8 cellular contexts compared by ENCODE assay signal in genomic region chr14:92692822-92693226, GRCh38. TPM values are rescaled to one million over a fixed set of nuclear protein-coding genes. Genes with fewer than 3 reads are reported as not detected.
DNase-seq lines count a peak whose midpoint lies in the region; ATAC-seq and TF ChIP-seq lines count a peak whose summit lies in the region.

No MANE protein-coding gene starts in this region.

- H3K56ac ChIP-seq in H9 (ENCODE audit: insufficient read length, low read depth, low read length) = no peak overlapping the region

- H3K79me2 ChIP-seq in H9 (ENCODE audit: insufficient read depth, low read length) = no peaks in the 10 kb centered on the region

- no peak overlapping the region for H3K9ac ChIP-seq in H9 (ENCODE audit: extremely low read depth, insufficient read length, low read length)

- H2BK12ac ChIP-seq in H9 (ENCODE audit: insufficient read length, low read depth, low read length) = no peak overlapping the region

- no peak overlapping the region for H4K91ac ChIP-seq in H9 (ENCODE audit: insufficient read length, low read depth, low read length)

- POLR2A ChIA-PET in activated CD8-positive, alpha-beta T cell treated with anti-CD3 and anti-CD28 coated beads for 36 hours (lab: Charles Lee) = interaction anchor here (0.6 to 1.1 kb wide), 2 partner anchors 10 to 125 kb away, joined by 3 read pairs; no protein-coding TSS in a partner anchor
- POLR2A ChIA-PET in activated CD8-positive, alpha-beta T cell treated with anti-CD3 and anti-CD28 coated beads, Interleukin-2, amount 10 ng/mL, durations not matched to agents 7 days and 5 days (lab: Charles Lee) = no interaction called here

- no peak overlapping the region for H3K14ac ChIP-seq in H9 (ENCODE audit: insufficient read depth, low read length)

- no peak overlapping the region for H3K4ac ChIP-seq in H9 (ENCODE audit: low read depth, low read length)

- H3K4me3 Mint-ChIP-seq in activated CD8-positive, alpha-beta T cell treated with anti-CD3 and anti-CD28 coated beads for 36 hours = no peak overlapping the region
- no peak overlapping the region for H3K4me3 Mint-ChIP-seq in activated CD8-positive, alpha-beta T cell treated with anti-CD3 and anti-CD28 coated beads, Interleukin-2, amount 10 ng/mL, durations not matched to agents 7 days and 5 days
- H3K4me3 Mint-ChIP-seq in H9 = no peak overlapping the region

- H3K4me2 ChIP-seq in H9 (ENCODE audit: insufficient read depth, insufficient read length, low read length) = no peak overlapping the region

- no peak overlapping the region for H2BK15ac ChIP-seq in H9 (ENCODE audit: low read depth, low read length)

- DNase-seq in activated CD8-positive, alpha-beta T cell treated with anti-CD3 and anti-CD28 coated beads for 36 hours = peak; percentile 58
- no peak for DNase-seq in activated CD8-positive, alpha-beta T cell treated with anti-CD3 and anti-CD28 coated beads, Interleukin-2, amount 10 ng/mL, durations not matched to agents 7 days and 5 days
- DNase-seq in NCI-H524 (lab: John Stamatoyannopoulos, UW) (peak; percentile 93 to 95), Right ventricle myocardium inferior (ENCODE audit: missing footprints) (peak; percentile 89), thoracic aorta (ENCODE audit: low spot score) (no peak), 8988T (no peak), H9 (no peak)

- H4K8ac ChIP-seq in H9 (replicated peaks; ENCODE audit: insufficient read length, low read depth, low read length) = no peak overlapping the region

- no peaks in the 10 kb centered on the region for H3K27me3 Mint-ChIP-seq in activated CD8-positive, alpha-beta T cell treated with anti-CD3 and anti-CD28 coated beads for 36 hours
- peaks cover 3% of the 10 kb centered on the region for H3K27me3 Mint-ChIP-seq in activated CD8-positive, alpha-beta T cell treated with anti-CD3 and anti-CD28 coated beads, Interleukin-2, amount 10 ng/mL, durations not matched to agents 7 days and 5 days (ENCODE audit: low read depth)
- H3K27me3 Mint-ChIP-seq in H9 (ENCODE audit: low read depth) = peaks cover 41% of the 10 kb centered on the region

- peaks cover 7% of the 10 kb centered on the region for H3K36me3 ChIP-seq in thoracic aorta

- TF ChIP-seq CTCF in activated CD8-positive, alpha-beta T cell treated with anti-CD3 and anti-CD28 coated beads for 36 hours (IDR thresholded peaks at IDR 0.05) = no peak
- TF ChIP-seq CTCF in thoracic aorta (IDR thresholded peaks at IDR 0.05) (no peak), H9 (conservative IDR thresholded peaks at IDR 0.05) (no peak)

- H3K27ac ChIP-seq in thoracic aorta (peak overlapping the region in 1 of 2 donors; percentile 8), H9 (ENCODE audit: insufficient read length, low read depth, low read length) (no peak overlapping the region)

- H3K18ac ChIP-seq in H9 (ENCODE audit: insufficient read length, low read depth, low read length) = no peak overlapping the region

- H3K27ac Mint-ChIP-seq in activated CD8-positive, alpha-beta T cell treated with anti-CD3 and anti-CD28 coated beads for 36 hours = no peak overlapping the region
- H3K27ac Mint-ChIP-seq in activated CD8-positive, alpha-beta T cell treated with anti-CD3 and anti-CD28 coated beads, Interleukin-2, amount 10 ng/mL, durations not matched to agents 7 days and 5 days = no peak overlapping the region
- H3K27ac Mint-ChIP-seq in H9 = no peak overlapping the region

- H2BK20ac ChIP-seq in H9 (ENCODE audit: low read depth, low read length, poor library complexity, severe bottlenecking) = no peak overlapping the region

- no peak overlapping the region for H2BK120ac ChIP-seq in H9 (ENCODE audit: low read depth, low read length, poor library complexity, severe bottlenecking)

- H2AFZ ChIP-seq in H9 (ENCODE audit: low read length) = no peak overlapping the region

- intact Hi-C loops in activated CD8-positive, alpha-beta T cell treated with anti-CD3 and anti-CD28 coated beads for 36 hours (cut with micrococcal nuclease) = no loop called here
- intact Hi-C loops in Right ventricle myocardium inferior (cut with DNase I) = no loop called here

- H3K4me1 Mint-ChIP-seq in activated CD8-positive, alpha-beta T cell treated with anti-CD3 and anti-CD28 coated beads for 36 hours (ENCODE audit: low read depth) = peaks cover 28% of the 10 kb centered on the region
- H3K4me1 Mint-ChIP-seq in activated CD8-positive, alpha-beta T cell treated with anti-CD3 and anti-CD28 coated beads, Interleukin-2, amount 10 ng/mL, durations not matched to agents 7 days and 5 days (ENCODE audit: low read depth) = peaks cover 12% of the 10 kb centered on the region
- H3K4me1 Mint-ChIP-seq in H9 = no peaks in the 10 kb centered on the region

- H3K4me1 ChIP-seq in thoracic aorta (ENCODE audit: control insufficient read depth in 1 of 2, low read depth in 2 of 2) (peaks cover 5 to 20% of the 10 kb centered on the region in 2 donors), H9 (ENCODE audit: insufficient read depth, low read length) (no peaks in the 10 kb centered on the region)

- no peak overlapping the region for H3K23ac ChIP-seq in H9 (ENCODE audit: insufficient read length, low read depth, low read length)

- WGBS in H9 (ENCODE audit: extremely low coverage, insufficient read length, low lambda C conversion rate) = no CpG with 5 or more reads among the region's 2 CpGs

- peaks cover under 1% of the 10 kb centered on the region for H3K23me2 ChIP-seq in H9 (ENCODE audit: insufficient read length, low read depth, low read length, poor library complexity, severe bottlenecking)

- H3T11ph ChIP-seq in H9 (ENCODE audit: low read length) = no peak overlapping the region

- H3K9me3 Mint-ChIP-seq in activated CD8-positive, alpha-beta T cell treated with anti-CD3 and anti-CD28 coated beads for 36 hours = no peaks in the 10 kb centered on the region
- H3K9me3 Mint-ChIP-seq in activated CD8-positive, alpha-beta T cell treated with anti-CD3 and anti-CD28 coated beads, Interleukin-2, amount 10 ng/mL, durations not matched to agents 7 days and 5 days (ENCODE audit: insufficient read depth) = no peaks in the 10 kb centered on the region
- H3K9me3 Mint-ChIP-seq in H9 = no peaks in the 10 kb centered on the region; a peak in 1 of 5 replicates

- H2AK5ac ChIP-seq in H9 (ENCODE audit: insufficient read length, low read length) = no peak overlapping the region

- no peaks in the 10 kb centered on the region for H3K79me1 ChIP-seq in H9 (ENCODE audit: insufficient read depth, low read depth, low read length, poor library complexity, severe bottlenecking)

- CTCF ChIA-PET in activated CD8-positive, alpha-beta T cell treated with anti-CD3 and anti-CD28 coated beads for 36 hours (lab: Charles Lee) = interaction anchor here (0.7 to 1.6 kb wide), 3 partner anchors 12 to 91 kb away, joined by 3 to 5 read pairs (median 5); no protein-coding TSS in a partner anchor
- CTCF ChIA-PET in activated CD8-positive, alpha-beta T cell treated with anti-CD3 and anti-CD28 coated beads, Interleukin-2, amount 10 ng/mL, durations not matched to agents 7 days and 5 days (lab: Charles Lee) = no interaction called here

- no peak overlapping the region for H2BK5ac ChIP-seq in H9 (ENCODE audit: insufficient read length, low read length)

- no peak overlapping the region for H3K4me3 ChIP-seq in thoracic aorta

- ATAC-seq in activated CD8-positive, alpha-beta T cell treated with anti-CD3 and anti-CD28 coated beads for 36 hours = peak; percentile 45
- ATAC-seq in activated CD8-positive, alpha-beta T cell treated with anti-CD3 and anti-CD28 coated beads, Interleukin-2, amount 10 ng/mL, durations not matched to agents 7 days and 5 days = no peak
- ATAC-seq in Right ventricle myocardium inferior (peak; percentile 76), thoracic aorta (ENCODE audit: insufficient number of reproducible peaks, low FRiP score, low read depth) (peak; percentile 37), HG03139 (IDR thresholded peaks at IDR 0.05; ENCODE audit: unreplicated experiment) (no peak)

- H3K27me3 ChIP-seq in thoracic aorta (replicated peaks; ENCODE audit: insufficient read depth) = no peaks in the 10 kb centered on the region
- H3K27me3 ChIP-seq in H9 (ENCODE audit: insufficient read depth, low read length) = peaks cover 5% of the 10 kb centered on the region; the same call in 1 of the 2 replicates

- no peaks in the 10 kb centered on the region for H4K20me1 ChIP-seq in H9 (ENCODE audit: control insufficient read depth, insufficient read depth, insufficient read length)

- no peak overlapping the region for H4K5ac ChIP-seq in H9 (ENCODE audit: insufficient read length, low read depth, low read length)

- H3K9me3 ChIP-seq in thoracic aorta = no peaks in the 10 kb centered on the region
- H3K9me3 ChIP-seq in H9 (ENCODE audit: control insufficient read depth, low read depth, low read length) = no peaks in the 10 kb centered on the region

- H3K36me3 Mint-ChIP-seq in activated CD8-positive, alpha-beta T cell treated with anti-CD3 and anti-CD28 coated beads for 36 hours (ENCODE audit: low read depth) = peaks cover 3% of the 10 kb centered on the region
- peaks cover 2% of the 10 kb centered on the region for H3K36me3 Mint-ChIP-seq in activated CD8-positive, alpha-beta T cell treated with anti-CD3 and anti-CD28 coated beads, Interleukin-2, amount 10 ng/mL, durations not matched to agents 7 days and 5 days (ENCODE audit: low read depth)
- H3K36me3 Mint-ChIP-seq in H9 (ENCODE audit: insufficient read depth in 1 of 3, low read depth in 3 of 3) = no peaks in the 10 kb centered on the region

RNA-seq across cellular contexts. Expression of gene LGMN, which starts 55.6 kb away (rescaled TPM):
- 1 to 10 TPM; 2.1 to 2.3 TPM for total RNA-seq in activated CD8-positive, alpha-beta T cell treated with anti-CD3 and anti-CD28 coated beads for 36 hours
- under 1 TPM; 0.73 to 0.76 TPM for total RNA-seq in activated CD8-positive, alpha-beta T cell treated with anti-CD3 and anti-CD28 coated beads, Interleukin-2, amount 10 ng/mL, durations not matched to agents 7 days and 5 days
- total RNA-seq in Right ventricle myocardium inferior (122 TPM), thoracic aorta (100 to 1,000 TPM in 1 of 2 donors, 10 to 100 TPM in 1; 83.6 to 167 TPM), H9 (2021) (55.0 and 55.3 TPM in 2 replicates)

Comparison
In these comparisons a context has a peak if more than half of its experiments do, and no peak if none do; other contexts are left out.
1. ATAC-seq: peak in activated CD8-positive, alpha-beta T cell treated with anti-CD3 and anti-CD28 coated beads for 36 hours (single experiment), Right ventricle myocardium inferior (single experiment) and thoracic aorta (single experiment); none in activated CD8-positive, alpha-beta T cell treated with anti-CD3 and anti-CD28 coated beads, Interleukin-2, amount 10 ng/mL, durations not matched to agents 7 days and 5 days (single experiment) and HG03139 (single experiment).
2. DNase-seq: peak in activated CD8-positive, alpha-beta T cell treated with anti-CD3 and anti-CD28 coated beads for 36 hours (single experiment), NCI-H524 (2 of 2) and Right ventricle myocardium inferior (single experiment); none in activated CD8-positive, alpha-beta T cell treated with anti-CD3 and anti-CD28 coated beads, Interleukin-2, amount 10 ng/mL, durations not matched to agents 7 days and 5 days (single experiment), thoracic aorta (single experiment), 8988T (single experiment) and H9 (single experiment).
3. RNA of gene LGMN, which starts 55.6 kb away (total RNA-seq): 83.6 to 167 TPM in thoracic aorta, 122 TPM in Right ventricle myocardium inferior (single experiment) and 55.0 to 55.3 TPM in H9; 2.1 to 2.3 TPM in activated CD8-positive, alpha-beta T cell treated with anti-CD3 and anti-CD28 coated beads for 36 hours and 0.73 to 0.76 TPM in activated CD8-positive, alpha-beta T cell treated with anti-CD3 and anti-CD28 coated beads, Interleukin-2, amount 10 ng/mL, durations not matched to agents 7 days and 5 days; every median in the first group is over 10 times any median in the second.